Comparison of ENCODE assay signal across 7 cellular contexts in the genomic region with DNA sequence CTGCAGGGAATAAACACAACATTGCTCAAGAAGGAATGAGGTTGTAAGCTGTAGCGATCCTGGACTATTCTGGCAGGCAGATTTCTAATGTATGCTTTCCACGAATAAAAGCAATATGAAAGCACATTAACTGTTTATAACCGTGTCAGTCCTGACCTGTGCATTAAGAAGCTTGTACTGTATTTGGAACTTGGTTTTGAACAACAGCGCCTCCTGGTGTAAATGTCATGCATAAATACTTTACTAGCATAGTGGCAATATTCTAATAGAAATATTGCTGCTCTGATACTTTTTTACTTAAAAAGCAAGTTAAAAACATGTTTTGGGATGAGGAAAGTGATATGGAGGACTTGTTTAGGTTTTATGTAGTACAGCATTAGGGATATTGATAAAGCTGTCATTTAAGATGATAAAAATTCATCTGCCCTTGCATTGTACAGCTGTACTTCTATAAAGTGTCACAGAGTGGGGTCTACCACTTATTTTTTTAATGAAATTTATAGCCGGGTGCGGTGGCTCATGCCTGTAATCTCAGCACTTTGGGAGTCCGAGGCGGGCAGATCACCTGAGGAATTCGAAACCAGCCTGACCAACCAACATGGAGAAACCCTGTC.
DNase-seq lines count a peak whose midpoint lies in the region; ATAC-seq, FAIRE-seq and TF ChIP-seq lines count a peak whose summit lies in the region.

No MANE protein-coding gene starts in this region.

- H3K4me3 ChIP-seq in OCI-LY1 (ENCODE audit: low read depth, low read length, poor library complexity, severe bottlenecking) = no peak overlapping the region
- no peak overlapping the region for H3K4me3 ChIP-seq in ascending aorta
- no peak overlapping the region for H3K4me3 ChIP-seq in skeletal muscle satellite cell (ENCODE audit: low read length)

- H3K9me3 ChIP-seq in OCI-LY1 (ENCODE audit: low read length) = no peaks in the 10 kb centered on the region
- no peaks in the 10 kb centered on the region for H3K9me3 ChIP-seq in ascending aorta
- no peaks in the 10 kb centered on the region for H3K9me3 ChIP-seq in skeletal muscle satellite cell (replicated peaks; ENCODE audit: low read length)

- no peaks in the 10 kb centered on the region for H4K20me1 ChIP-seq in OCI-LY1 (ENCODE audit: insufficient read depth, low read length)

- no peaks in the 10 kb centered on the region for H3K36me3 ChIP-seq in OCI-LY1 (ENCODE audit: insufficient read depth, low read length)
- H3K36me3 ChIP-seq in ascending aorta = peaks cover 0 to 1% of the 10 kb centered on the region in 2 donors
- H3K36me3 ChIP-seq in skeletal muscle satellite cell (ENCODE audit: insufficient read depth, low read length) = no peaks in the 10 kb centered on the region

- FAIRE-seq in HTR-8/SVneo (lab: Jason Lieb, UNC) = no peak

- H2AFZ ChIP-seq in OCI-LY1 (ENCODE audit: low read length) = no peak overlapping the region

- H3K79me2 ChIP-seq in OCI-LY1 (ENCODE audit: insufficient read depth, low read length) = no peaks in the 10 kb centered on the region

- H3K4me1 ChIP-seq in OCI-LY1 (ENCODE audit: insufficient read depth, low read length, severe bottlenecking) = no peaks in the 10 kb centered on the region
- H3K4me1 ChIP-seq in ascending aorta = peaks cover 0 to 3% of the 10 kb centered on the region in 2 donors
- H3K4me1 ChIP-seq in skeletal muscle satellite cell (ENCODE audit: control insufficient read depth, insufficient read depth, low read length) = peaks cover 11% of the 10 kb centered on the region

- intact Hi-C loops in ascending aorta (cut with DNase I) = loop anchor here (10.0 kb wide), 4 partner anchors 84 to 374 kb away; a partner anchor contains a TSS

- peak; percentile 76 for DNase-seq in EH (ENCODE audit: low read depth)
- DNase-seq in HTR-8/SVneo (ENCODE audit: insufficient read length, low spot score) = peak; percentile 72
- DNase-seq in ascending aorta (ENCODE audit: low spot score in 2 of 2) = no peak
- peak; percentile 55 for DNase-seq in hepatic stellate cell (ENCODE audit: low spot score)

- TF ChIP-seq CTCF in OCI-LY1 (IDR thresholded peaks at IDR 0.05; ENCODE audit: low read length) (peak; percentile 81), ascending aorta (IDR thresholded peaks at IDR 0.05) (peak; percentile 61 to 73 (median 65))

- no peaks in the 10 kb centered on the region for H3F3A ChIP-seq in OCI-LY1 (ENCODE audit: insufficient read depth, low read length)

- no peak for ATAC-seq in HG03108 (IDR thresholded peaks at IDR 0.05; ENCODE audit: unreplicated experiment)

- H3K27ac ChIP-seq in OCI-LY1 (ENCODE audit: low read depth, low read length, poor library complexity, severe bottlenecking) = no peak overlapping the region
- H3K27ac ChIP-seq in ascending aorta = no peak overlapping the region

- H3K27me3 ChIP-seq in OCI-LY1 (ENCODE audit: insufficient read depth, low read length) (no peaks in the 10 kb centered on the region), ascending aorta (no peaks in the 10 kb centered on the region), skeletal muscle satellite cell (ENCODE audit: control insufficient read depth, insufficient read depth, low read length) (no peaks in the 10 kb centered on the region)

- H3K9ac ChIP-seq in OCI-LY1 (ENCODE audit: low read length) = no peak overlapping the region
- no peak overlapping the region for H3K9ac ChIP-seq in skeletal muscle satellite cell (ENCODE audit: low read depth, low read length)

- no peak overlapping the region for H3K4me2 ChIP-seq in OCI-LY1 (ENCODE audit: low read length)
- peak overlapping the region; percentile 74 for H3K4me2 ChIP-seq in skeletal muscle satellite cell (ENCODE audit: low read length)

- no peaks in the 10 kb centered on the region for H3K9me2 ChIP-seq in OCI-LY1 (ENCODE audit: low read depth, low read length)

Comparison
In these comparisons a context has a peak if more than half of its experiments do, and no peak if none do; other contexts are left out.
1. DNase-seq: peak in EH (single experiment), HTR-8/SVneo (single experiment) and hepatic stellate cell (single experiment); none in ascending aorta (0 of 2).